In genomic region chr2:100017633-100018032, GRCh38 we compare ENCODE assay signal across 15 cellular contexts.
DNase-seq lines count a peak whose midpoint lies in the region; ATAC-seq and TF ChIP-seq lines count a peak whose summit lies in the region.
"Had no signal": no experiment of that assay in that cellular context is flagged by ENCODE, and none has a peak within 500 bp of the region (broad histone marks: within the 10 kb centered on the region; RNA-seq: fewer than 3 reads in every experiment).

No MANE protein-coding gene starts in this region.

- H3K27me3 ChIP-seq in transverse colon = no peaks in the 10 kb centered on the region
- H3K27me3 ChIP-seq: ascending aorta had no signal

- 58% methylated on average over 1 of the region's 1 CpG; no CpG with 5 or more reads in 1 of the 2 donors for WGBS in transverse colon (ENCODE audit: low coverage in 1 of 2), 2 donors

- no peaks in the 10 kb centered on the region for H3K9me3 Mint-ChIP-seq in activated CD4-positive, alpha-beta T cell treated with anti-CD3 and anti-CD28 coated beads, Interleukin-2, amount 10 ng/mL, durations not matched to agents 24 days and 14 days

- no peaks in the 10 kb centered on the region for H3K4me1 Mint-ChIP-seq in activated CD4-positive, alpha-beta T cell treated with anti-CD3 and anti-CD28 coated beads, Interleukin-2, amount 10 ng/mL, durations not matched to agents 24 days and 14 days

- H3K27me3 Mint-ChIP-seq in activated CD4-positive, alpha-beta T cell treated with anti-CD3 and anti-CD28 coated beads, Interleukin-2, amount 10 ng/mL, durations not matched to agents 24 days and 14 days = no peaks in the 10 kb centered on the region

- ATAC-seq in mucosa of descending colon = no peak
- ATAC-seq: left lobe of liver had no signal

- TF ChIP-seq EP300 in transverse colon (IDR thresholded peaks at IDR 0.05; ENCODE audit: low read depth) = no peak

- H3K4me1 ChIP-seq in transverse colon = peaks cover 0 to 6% (median 0%) of the 10 kb centered on the region in 4 donors
- H3K4me1 ChIP-seq in mucosa of descending colon (ENCODE audit: low read depth) = no peaks in the 10 kb centered on the region

- no peak for TF ChIP-seq POLR2A in transverse colon (IDR thresholded peaks at IDR 0.05)

- no peak overlapping the region for H3K27ac ChIP-seq in transverse colon
- H3K27ac ChIP-seq: ascending aorta, WERI-Rb-1 had no signal

- DNase-seq in activated CD4-positive, alpha-beta T cell treated with anti-CD3 and anti-CD28 coated beads, Interleukin-2, amount 10 ng/mL, durations not matched to agents 24 days and 14 days = peak; percentile 20
- no peak for DNase-seq in activated CD4-positive, alpha-beta T cell treated with anti-CD3 and anti-CD28 coated beads for 1 hour
- DNase-seq in NCI-H446 treated with DMSO at 0.1 percent for 48 hours (lab: John Stamatoyannopoulos, UW) (peak; percentile 43), fibroblast of mammary gland (ENCODE audit: low read depth) (peak; percentile 55), transverse colon (no peak), NCI-H524 (lab: John Stamatoyannopoulos, UW) (no peak), dermis blood vessel endothelial cell (no peak), mucosa of descending colon (no peak)
- DNase-seq: hypothalamus, MV-4-11, NCI-H345, posterior cingulate gyrus, WERI-Rb-1 had no signal

- intact Hi-C loops in activated CD4-positive, alpha-beta T cell treated with anti-CD3 and anti-CD28 coated beads, Interleukin-2, amount 10 ng/mL, durations not matched to agents 24 days and 14 days (cut with micrococcal nuclease) = no loop called here
- intact Hi-C loops in transverse colon (cut with DNase I; ENCODE audit: low total_unique reads) (no loop called here), mucosa of descending colon (cut with DNase I, micrococcal nuclease) (no loop called here)

- no peaks in the 10 kb centered on the region for H3K36me3 Mint-ChIP-seq in activated CD4-positive, alpha-beta T cell treated with anti-CD3 and anti-CD28 coated beads, Interleukin-2, amount 10 ng/mL, durations not matched to agents 24 days and 14 days (ENCODE audit: low read depth)

- in situ Hi-C loops in transverse colon (cut with MboI; ENCODE audit: low pct_ligation_motif_present in 1 of 4, low pct_unique_long_range_greater_than_20kb in 1 of 4, low sequenced_read_pairs in 3 of 4) = no loop called here

- no peak overlapping the region for H3K4me3 ChIP-seq in fibroblast of mammary gland (ENCODE audit: control insufficient read depth, low read depth, low read length)
- H3K4me3 ChIP-seq in transverse colon = no peak overlapping the region
- no peak overlapping the region for H3K4me3 ChIP-seq in mucosa of descending colon
- H3K4me3 ChIP-seq: ascending aorta had no signal

- H3K4me3 Mint-ChIP-seq in activated CD4-positive, alpha-beta T cell treated with anti-CD3 and anti-CD28 coated beads, Interleukin-2, amount 10 ng/mL, durations not matched to agents 24 days and 14 days = no peak overlapping the region

- H3K9me3 ChIP-seq in transverse colon (no peaks in the 10 kb centered on the region), mucosa of descending colon (no peaks in the 10 kb centered on the region)
- H3K9me3 ChIP-seq: ascending aorta had no signal

- H3K36me3 ChIP-seq in transverse colon (no peaks in the 10 kb centered on the region), mucosa of descending colon (ENCODE audit: low read depth) (no peaks in the 10 kb centered on the region)
- H3K36me3 ChIP-seq: ascending aorta, WERI-Rb-1 had no signal

- H3K27ac Mint-ChIP-seq in activated CD4-positive, alpha-beta T cell treated with anti-CD3 and anti-CD28 coated beads, Interleukin-2, amount 10 ng/mL, durations not matched to agents 24 days and 14 days = no peak overlapping the region

- TF ChIP-seq CTCF in fibroblast of mammary gland (conservative IDR thresholded peaks at IDR 0.05; ENCODE audit: control insufficient read depth, insufficient read depth, low read depth, low read length) (no peak), transverse colon (IDR thresholded peaks at IDR 0.05) (no peak), mucosa of descending colon (IDR thresholded peaks at IDR 0.05) (no peak)

Comparison
In these comparisons a context has a peak if more than half of its experiments do, and no peak if none do; other contexts are left out.
1. DNase-seq: peak in activated CD4-positive, alpha-beta T cell treated with anti-CD3 and anti-CD28 coated beads, Interleukin-2, amount 10 ng/mL, durations not matched to agents 24 days and 14 days (single experiment), NCI-H446 treated with DMSO at 0.1 percent for 48 hours (single experiment) and fibroblast of mammary gland (single experiment); none in activated CD4-positive, alpha-beta T cell treated with anti-CD3 and anti-CD28 coated beads for 1 hour (single experiment), transverse colon (single experiment), NCI-H524 (0 of 2), dermis blood vessel endothelial cell (single experiment) and mucosa of descending colon (0 of 3).